Comparison of ENCODE assay signal across 1 cellular context in genomic region chr12:75722714-75723200, GRCh38.
A peak's percentile ranks its signal among the peaks of the same experiment; 100 is the strongest.
TF ChIP-seq lines count a peak whose summit lies in the region.

No MANE protein-coding gene starts in this region.

TF ChIP-seq in IMR-90, 13 proteins besides CTCF, POLR2A, EP300 and RAD21 (continued from another document):
- TF ChIP-seq RFX5 (IDR thresholded peaks at IDR 0.05; ENCODE audit: low read depth, low read length) (no peak), SMC3 (IDR thresholded peaks at IDR 0.05; ENCODE audit: low read depth, low read length) (0 out of 2 replicates have a peak, but pooled peaks have one; percentile 12), BHLHE40 (IDR thresholded peaks at IDR 0.05; ENCODE audit: low read depth, low read length) (peak; percentile 83), MAFK (IDR thresholded peaks at IDR 0.05; ENCODE audit: low read depth, low read length) (no peak), USF2 (IDR thresholded peaks at IDR 0.05; ENCODE audit: low read depth, low read length) (peak; percentile 35; the same call in 1 of the 2 replicates), CEBPB (IDR thresholded peaks at IDR 0.05; ENCODE audit: low read depth, low read length) (0 out of 2 replicates have a peak, but pooled peaks have one; percentile 18)
TF ChIP-seq in IMR-90: peak in this region for 7.
